20 cellular contexts compared by ENCODE assay signal in genomic region chr9:15205632-15206243, GRCh38.
DNase-seq lines count a peak whose midpoint lies in the region; ATAC-seq and TF ChIP-seq lines count a peak whose summit lies in the region.
"Had no signal": no experiment of that assay in that cellular context is flagged by ENCODE, and none has a peak within 500 bp of the region (broad histone marks: within the 10 kb centered on the region; RNA-seq: fewer than 3 reads in every experiment).

No MANE protein-coding gene starts in this region.

- H4K91ac ChIP-seq in IMR-90 (ENCODE audit: insufficient read depth, low read depth, low read length) = no peak overlapping the region

- peaks cover under 1 to 3% of the 10 kb centered on the region in 2 experiments; a peak in 2 of 4 replicates for H3K79me1 ChIP-seq in IMR-90 (ENCODE audit: low read depth in 1 of 2, low read length in 2 of 2)

- H3K9me1 ChIP-seq in IMR-90 (ENCODE audit: insufficient read depth, low read length) = no peaks in the 10 kb centered on the region

- no peak overlapping the region for H3K4me2 ChIP-seq in IMR-90 (ENCODE audit: low read depth, low read length)

- H2BK15ac ChIP-seq in IMR-90 (ENCODE audit: low read depth, low read length) = no peak overlapping the region

- H3K4me3 ChIP-seq in CD4-positive, CD25-positive, alpha-beta regulatory T cell (ENCODE audit: low read depth, low read length) = no peak overlapping the region
- H3K4me3 ChIP-seq in IMR-90 (ENCODE audit: insufficient read depth, low read depth, low read length) (no peak overlapping the region), adipocyte (ENCODE audit: low read length) (no peak overlapping the region), dorsolateral prefrontal cortex (no peak overlapping the region), vagina (no peak overlapping the region)
- H3K4me3 ChIP-seq: transverse colon had no signal

- no TSS peak for BruUV-seq in IMR-90 (replicated peaks; lab: Mats Ljungman, UMichigan)

- ATAC-seq in CD4-positive, CD25-positive, alpha-beta regulatory T cell (ENCODE audit: low read depth in 2 of 2) = no peak
- peak; percentile 86 for ATAC-seq in IMR-90 (ENCODE audit: low read depth)
- ATAC-seq: stimulated activated naive CD8-positive, alpha-beta T cell treated with anti-CD3 and anti-CD28 coated beads, Interleukin-15, amount 100 ng/mL, for 72 hours had no signal

- H2AK5ac ChIP-seq in IMR-90 (ENCODE audit: low read depth, low read length) = no peak overlapping the region

- DNase-seq in CD4-positive, CD25-positive, alpha-beta regulatory T cell = no peak
- DNase-seq in IMR-90 = peak; percentile 47
- peak; percentile 50 for DNase-seq in adipocyte (ENCODE audit: low read depth)
- DNase-seq in fibroblast of peridontal ligament (ENCODE audit: extremely low read depth) = peak; percentile 25
- no peak for DNase-seq in dorsolateral prefrontal cortex
- DNase-seq in vagina (ENCODE audit: extremely low spot score in 2 of 2) = no peak
- no peak for DNase-seq in NCI-H2081 treated with DMSO at 0.1 percent for 48 hours (lab: John Stamatoyannopoulos, UW)
- no peak for DNase-seq in Kasumi-1 (lab: John Stamatoyannopoulos, UW)
- DNase-seq: activated CD4-positive, alpha-beta T cell treated with anti-CD3 and anti-CD28 coated beads, Interleukin-2, amount 50 U/mL, for 1 hour; activated naive CD4-positive, alpha-beta T cell; activated T-cell treated with anti-CD3 and anti-CD28 coated beads for 4 hours; Caco-2; mesendoderm; small intestine; stimulated activated CD4-positive, alpha-beta T cell treated with anti-CD3 and anti-CD28 coated beads, Interleukin-4, amount 100 ng/mL, for 1 hour; stimulated activated naive CD8-positive, alpha-beta T cell treated with anti-CD3 and anti-CD28 coated beads, Interleukin-15, amount 100 ng/mL, for 72 hours; transverse colon had no signal

- no peak overlapping the region for H4K8ac ChIP-seq in IMR-90 (ENCODE audit: low read depth in 2 of 2, low read length in 2 of 2)

- peaks cover 57% of the 10 kb centered on the region for H3K36me3 ChIP-seq in CD4-positive, CD25-positive, alpha-beta regulatory T cell (ENCODE audit: control insufficient read depth, insufficient read depth, low read length)
- H3K36me3 ChIP-seq in IMR-90 (ENCODE audit: control insufficient read depth, insufficient read depth, low read length) (no peaks in the 10 kb centered on the region), adipocyte (ENCODE audit: control insufficient read depth, insufficient read depth, low read length, severe bottlenecking) (peaks cover 13% of the 10 kb centered on the region), vagina (no peaks in the 10 kb centered on the region)

- peaks cover 0 to 6% (median under 1%) of the 10 kb centered on the region in 4 donors for H3K4me1 Mint-ChIP-seq in CD4-positive, CD25-positive, alpha-beta regulatory T cell

- WGBS in IMR-90 (ENCODE audit: extremely low coverage in 2 of 2, insufficient read length in 1 of 2), 2 experiments = 88% methylated on average over 3 of the region's 7 CpGs; no CpG with 5 or more reads in 1 of the 2 experiments

- in situ Hi-C loops in IMR-90 (cut with MboI; ENCODE audit: low sequenced_read_pairs) = loop anchor here (25.0 kb wide), 1 partner anchor 407 kb away; no protein-coding TSS in a partner anchor

- no peak overlapping the region for H3K4ac ChIP-seq in IMR-90 (ENCODE audit: low read depth, low read length)

- dilution Hi-C loops in IMR-90 (cut with HindIII; ENCODE audit: low sequenced_read_pairs, unreplicated experiment) = no loop called here

- intact Hi-C loops in IMR-90 (cut with micrococcal nuclease) (no loop called here), dorsolateral prefrontal cortex (cut with DNase I) (no loop called here), vagina (cut with DNase I) (no loop called here)

- no peak overlapping the region for H2AFZ ChIP-seq in IMR-90 (replicated peaks; ENCODE audit: low read length, poor library complexity)

- no peak overlapping the region for H2BK20ac ChIP-seq in IMR-90 (ENCODE audit: low read depth, low read length)

- H3K14ac ChIP-seq in IMR-90 (replicated peaks; ENCODE audit: low read depth, low read length) = no peak overlapping the region

- H4K20me1 ChIP-seq in IMR-90 (ENCODE audit: insufficient read depth, low read length) = no peaks in the 10 kb centered on the region

- no peaks in the 10 kb centered on the region for H3K9me3 ChIP-seq in CD4-positive, CD25-positive, alpha-beta regulatory T cell (ENCODE audit: control insufficient read depth in 2 of 2, low read length in 2 of 2)
- H3K9me3 ChIP-seq in IMR-90 (ENCODE audit: control insufficient read depth, insufficient read depth, low read length) (no peaks in the 10 kb centered on the region), adipocyte (ENCODE audit: control insufficient read depth, low read length) (no peaks in the 10 kb centered on the region), vagina (no peaks in the 10 kb centered on the region)
- H3K9me3 ChIP-seq: Caco-2, transverse colon had no signal

- no peak overlapping the region for H2BK5ac ChIP-seq in IMR-90 (ENCODE audit: low read depth, low read length, poor library complexity, severe bottlenecking)

- H3K56ac ChIP-seq in IMR-90 (ENCODE audit: extremely low read depth, insufficient read depth, low read length) = no peak overlapping the region

- no peak overlapping the region for H3K27ac ChIP-seq in CD4-positive, CD25-positive, alpha-beta regulatory T cell (ENCODE audit: insufficient read depth, low read length, poor library complexity, severe bottlenecking)
- H3K27ac ChIP-seq in IMR-90 (ENCODE audit: insufficient read depth, low read length) (no peak overlapping the region), dorsolateral prefrontal cortex (no peak overlapping the region), vagina (no peak overlapping the region)
- H3K27ac ChIP-seq: RWPE1, transverse colon had no signal

- no peak overlapping the region for H2BK120ac ChIP-seq in IMR-90 (ENCODE audit: low read depth, low read length)

- POLR2A ChIA-PET in IMR-90 (lab: Charles Lee; ENCODE audit: unreplicated experiment) = no interaction called here

- peak overlapping the region in 2 of 3 donors; percentile 50 to 65 for H3K27ac Mint-ChIP-seq in CD4-positive, CD25-positive, alpha-beta regulatory T cell
- H3K27ac Mint-ChIP-seq: brain, progenitor cell of endocrine pancreas had no signal

- H3K18ac ChIP-seq in IMR-90 (ENCODE audit: low read depth, low read length) = no peak overlapping the region

- no peak overlapping the region for H3K23ac ChIP-seq in IMR-90 (ENCODE audit: low read depth, low read length)

- peaks cover 0 to 3% (median 0%) of the 10 kb centered on the region in 7 donors for H3K9me3 Mint-ChIP-seq in CD4-positive, CD25-positive, alpha-beta regulatory T cell

- no peaks in the 10 kb centered on the region for H3K4me1 ChIP-seq in CD4-positive, CD25-positive, alpha-beta regulatory T cell (ENCODE audit: control insufficient read depth, insufficient read depth, low read length, poor library complexity, severe bottlenecking)
- H3K4me1 ChIP-seq in IMR-90 (ENCODE audit: control insufficient read depth, insufficient read depth, low read length) (peaks cover 6% of the 10 kb centered on the region; the same call in 1 of the 2 replicates), adipocyte (ENCODE audit: control insufficient read depth, insufficient read depth, low read length) (peaks cover under 1% of the 10 kb centered on the region), vagina (no peaks in the 10 kb centered on the region)
- H3K4me1 ChIP-seq: Caco-2, transverse colon had no signal

- H3K27me3 ChIP-seq in CD4-positive, CD25-positive, alpha-beta regulatory T cell (ENCODE audit: control insufficient read depth, insufficient read depth, low read length) = no peaks in the 10 kb centered on the region
- no peaks in the 10 kb centered on the region for H3K27me3 ChIP-seq in IMR-90 (ENCODE audit: control insufficient read depth, insufficient read depth, low read length)
- H3K27me3 ChIP-seq in adipocyte (replicated peaks; ENCODE audit: control insufficient read depth, insufficient read depth, low read length) = no peaks in the 10 kb centered on the region
- H3K27me3 ChIP-seq in dorsolateral prefrontal cortex = no peaks in the 10 kb centered on the region
- H3K27me3 ChIP-seq in vagina = no peaks in the 10 kb centered on the region
- H3K27me3 ChIP-seq: transverse colon had no signal

- H3K36me3 Mint-ChIP-seq in CD4-positive, CD25-positive, alpha-beta regulatory T cell = peaks cover 55% of the 10 kb centered on the region

- CTCF ChIA-PET in IMR-90 (lab: Yijun Ruan, JAX) = interaction anchor here (1.3 kb wide), 1 partner anchor 203 kb away, joined by 3 read pairs; no protein-coding TSS in a partner anchor

- H3K4me3 Mint-ChIP-seq in CD4-positive, CD25-positive, alpha-beta regulatory T cell = no peak overlapping the region
- H3K4me3 Mint-ChIP-seq: brain had no signal

- H3K27me3 Mint-ChIP-seq in CD4-positive, CD25-positive, alpha-beta regulatory T cell = no peaks in the 10 kb centered on the region
- H3K27me3 Mint-ChIP-seq: brain; progenitor cell of endocrine pancreas; stimulated activated naive CD8-positive, alpha-beta T cell treated with anti-CD3 and anti-CD28 coated beads, Interleukin-15, amount 100 ng/mL, for 72 hours had no signal

- H3K9ac ChIP-seq in IMR-90 (ENCODE audit: low read depth, low read length) (no peak overlapping the region), adipocyte (ENCODE audit: low read length) (no peak overlapping the region)

- TF ChIP-seq RAD21 in IMR-90 (IDR thresholded peaks at IDR 0.05; ENCODE audit: low read length) = no peak

- H4K5ac ChIP-seq in IMR-90 (ENCODE audit: low read depth, low read length) = no peak overlapping the region

- no peak for TF ChIP-seq CTCF in IMR-90 (conservative IDR thresholded peaks at IDR 0.05; ENCODE audit: low read depth, low read length)
- TF ChIP-seq CTCF in dorsolateral prefrontal cortex (IDR thresholded peaks at IDR 0.05 in 54 of 56, conservative IDR thresholded peaks at IDR 0.05 in 2 of 56; ENCODE audit: low read depth in 1 of 56, partially characterized antibody in 56 of 56) = no peak
- TF ChIP-seq CTCF in vagina (IDR thresholded peaks at IDR 0.05) = no peak

- no peak overlapping the region for H2AK9ac ChIP-seq in IMR-90 (replicated peaks; ENCODE audit: low read depth, low read length, poor library complexity)

- TF ChIP-seq POLR2A in IMR-90 (IDR thresholded peaks at IDR 0.05; ENCODE audit: low read depth, low read length) (no peak), vagina (IDR thresholded peaks at IDR 0.05) (no peak)

TF ChIP-seq in IMR-90, 13 proteins besides CTCF, POLR2A, EP300 and RAD21 (continues in another document):
- TF ChIP-seq SMC3 (IDR thresholded peaks at IDR 0.05; ENCODE audit: low read depth, low read length) (no peak), CEBPB (IDR thresholded peaks at IDR 0.05; ENCODE audit: low read depth, low read length) (no peak), FOS (IDR thresholded peaks at IDR 0.05; ENCODE audit: low read depth, low read length) (no peak)

Comparison
In these comparisons a context has a peak if more than half of its experiments do, and no peak if none do; other contexts are left out.
1. DNase-seq: peak in IMR-90 (single experiment), adipocyte (single experiment) and fibroblast of peridontal ligament (single experiment); none in CD4-positive, CD25-positive, alpha-beta regulatory T cell (0 of 3), dorsolateral prefrontal cortex (0 of 10), vagina (0 of 2), NCI-H2081 treated with DMSO at 0.1 percent for 48 hours (single experiment) and Kasumi-1 (0 of 2).